In genomic region chr20:36465109-36466080, GRCh38 we compare ENCODE assay signal across 1 cellular context.
TF ChIP-seq lines count a peak whose summit lies in the region.

No MANE protein-coding gene starts in this region.

TF ChIP-seq in K562, 482 proteins besides CTCF, POLR2A, EP300 and RAD21 (continued from another document and continues in another):
- TF ChIP-seq MYNN (IDR thresholded peaks at IDR 0.05) (no peak), MYNN (CRISPR knock-in tag; IDR thresholded peaks at IDR 0.05) (no peak), FOXP4 (CRISPR knock-in tag; IDR thresholded peaks at IDR 0.05; ENCODE audit: borderline replicate concordance) (no peak), ATF3 (IDR thresholded peaks at IDR 0.05) (peak; percentile 85), ATF3 (CRISPR knock-in tag; conservative IDR thresholded peaks at IDR 0.05) (0 out of 2 replicates have a peak, but pooled peaks have one; percentile 37), HDAC6 (IDR thresholded peaks at IDR 0.05; ENCODE audit: low read depth, low read length) (no peak), FOSL1 (tag; conservative IDR thresholded peaks at IDR 0.05) (peak; percentile 90), SMARCA4 (IDR thresholded peaks at IDR 0.05) (0 out of 2 replicates have a peak, but pooled peaks have one; percentile 23), ZFP30 (CRISPR knock-in tag; IDR thresholded peaks at IDR 0.05; ENCODE audit: borderline replicate concordance) (no peak), ARID1B (IDR thresholded peaks at IDR 0.05) (peak; percentile 66), TFAP4 (CRISPR knock-in tag; IDR thresholded peaks at IDR 0.05; ENCODE audit: borderline replicate concordance) (0 out of 2 replicates have a peak, but pooled peaks have one; percentile 31), JUN (IDR thresholded peaks at IDR 0.05; ENCODE audit: borderline replicate concordance, low read depth, low read length) (peak; percentile 54; the same call in 1 of the 2 replicates), JUN (CRISPR knock-in tag; IDR thresholded peaks at IDR 0.05; ENCODE audit: borderline replicate concordance) (no peak), PHB2 (IDR thresholded peaks at IDR 0.05; ENCODE audit: low read depth) (no peak), ATF7 (IDR thresholded peaks at IDR 0.05) (0 out of 2 replicates have a peak, but pooled peaks have one; percentile 30), SNIP1 (IDR thresholded peaks at IDR 0.05; ENCODE audit: low read depth) (no peak), ZNF311 (CRISPR knock-in tag; IDR thresholded peaks at IDR 0.05) (no peak), THAP7 (CRISPR knock-in tag; IDR thresholded peaks at IDR 0.05) (no peak), CBFA2T2 (conservative IDR thresholded peaks at IDR 0.05) (peak; percentile 34; the same call in 1 of the 2 replicates), TAF7 (tag; IDR thresholded peaks at IDR 0.05) (no peak), PATZ1 (CRISPR knock-in tag; IDR thresholded peaks at IDR 0.05; ENCODE audit: borderline replicate concordance) (no peak), EGR1 (conservative IDR thresholded peaks at IDR 0.05) (peak; percentile 75), VEZF1 (CRISPR knock-in tag; IDR thresholded peaks at IDR 0.05) (peak; percentile 91), KLF16 (IDR thresholded peaks at IDR 0.05) (peak; percentile 7; the same call in 1 of the 2 replicates), HNRNPUL1 (IDR thresholded peaks at IDR 0.05; ENCODE audit: low read length) (no peak), MEF2A (IDR thresholded peaks at IDR 0.05; ENCODE audit: control insufficient read depth, low read depth, low read length) (no peak), JUND (IDR thresholded peaks at IDR 0.05; ENCODE audit: borderline replicate concordance, low read depth, low read length) (peak; percentile 89), JUND (tag; IDR thresholded peaks at IDR 0.05; ENCODE audit: borderline replicate concordance, low read depth, low read length) (peak; percentile 88; the same call in 2 of the 3 replicates), SFPQ (IDR thresholded peaks at IDR 0.05; ENCODE audit: low read depth, low read length) (no peak), KLF1 (tag; IDR thresholded peaks at IDR 0.05) (peak; percentile 99), ZNF263 (CRISPR knock-in tag; IDR thresholded peaks at IDR 0.05; ENCODE audit: borderline replicate concordance) (peak; percentile 54; the same call in 1 of the 2 replicates), TEAD4 (IDR thresholded peaks at IDR 0.05; ENCODE audit: low read length) (peak; percentile 46; the same call in 1 of the 2 replicates), TEAD4 (CRISPR knock-in tag; IDR thresholded peaks at IDR 0.05; ENCODE audit: borderline replicate concordance) (no peak), KAT7 (CRISPR knock-in tag; IDR thresholded peaks at IDR 0.05; ENCODE audit: borderline replicate concordance) (no peak), ZNF740 (CRISPR knock-in tag; IDR thresholded peaks at IDR 0.05) (no peak), ZNF740 (tag; IDR thresholded peaks at IDR 0.05) (peak in 1 of 2 experiments; percentile 84; a peak in 2 of 4 replicates), MITF (IDR thresholded peaks at IDR 0.05) (0 out of 2 replicates have a peak, but pooled peaks have one; percentile 12), DPF2 (IDR thresholded peaks at IDR 0.05) (peak; percentile 74), RBBP5 (IDR thresholded peaks at IDR 0.05; ENCODE audit: borderline replicate concordance, insufficient read depth, low read length, poor library complexity, severe bottlenecking) (no peak), ZBTB2 (IDR thresholded peaks at IDR 0.05) (0 out of 2 replicates have a peak, but pooled peaks have one; percentile 46), HOMEZ (CRISPR knock-in tag; IDR thresholded peaks at IDR 0.05) (no peak), HMBOX1 (IDR thresholded peaks at IDR 0.05) (0 out of 2 replicates have a peak, but pooled peaks have one; percentile 30), CEBPG (CRISPR knock-in tag; IDR thresholded peaks at IDR 0.05) (no peak), CEBPG (tag; conservative IDR thresholded peaks at IDR 0.05 in 1 of 2, IDR thresholded peaks at IDR 0.05 in 1 of 2) (peak in 1 of 2 experiments; percentile 26; a peak in 2 of 4 replicates), CEBPB (tag; IDR thresholded peaks at IDR 0.05) (peak; percentile 12; the same call in 1 of the 2 replicates)
